Comparison of ENCODE assay signal across 8 cellular contexts in genomic region chr18:40159141-40160017, GRCh38.
DNase-seq lines count a peak whose midpoint lies in the region; ATAC-seq and TF ChIP-seq lines count a peak whose summit lies in the region.

No MANE protein-coding gene starts in this region.

- intact Hi-C loops in prostate gland (cut with DNase I): no loop called here

- peaks cover 1% of the 10 kb centered on the region for H3K27me3 Mint-ChIP-seq in endothelial cell (ENCODE audit: unreplicated experiment)
- H3K27me3 Mint-ChIP-seq in activated CD8-positive, alpha-beta T cell treated with anti-CD3 and anti-CD28 coated beads, Interleukin-2, amount 10 ng/mL, durations not matched to agents 7 days and 5 days (ENCODE audit: low read depth): no peaks in the 10 kb centered on the region
- no peaks in the 10 kb centered on the region for H3K27me3 Mint-ChIP-seq in T-helper 2 cell treated with Interferon-gamma antibody and Interleukin-4, amounts not matched to agents 5 μg/mL and 100 μg/mL, for 36 hours (ENCODE audit: low read depth)

- H3K27ac Mint-ChIP-seq in endothelial cell (ENCODE audit: unreplicated experiment): no peak overlapping the region
- H3K27ac Mint-ChIP-seq in activated CD8-positive, alpha-beta T cell treated with anti-CD3 and anti-CD28 coated beads, Interleukin-2, amount 10 ng/mL, durations not matched to agents 7 days and 5 days: no peak overlapping the region
- no peak overlapping the region for H3K27ac Mint-ChIP-seq in T-helper 2 cell treated with Interferon-gamma antibody and Interleukin-4, amounts not matched to agents 5 μg/mL and 100 μg/mL, for 36 hours

- H3K9me3 Mint-ChIP-seq in endothelial cell (ENCODE audit: unreplicated experiment): no peaks in the 10 kb centered on the region
- no peaks in the 10 kb centered on the region for H3K9me3 Mint-ChIP-seq in activated CD8-positive, alpha-beta T cell treated with anti-CD3 and anti-CD28 coated beads, Interleukin-2, amount 10 ng/mL, durations not matched to agents 7 days and 5 days (ENCODE audit: insufficient read depth)
- peaks cover 10% of the 10 kb centered on the region for H3K9me3 Mint-ChIP-seq in T-helper 2 cell treated with Interferon-gamma antibody and Interleukin-4, amounts not matched to agents 5 μg/mL and 100 μg/mL, for 36 hours

- TF ChIP-seq CTCF in 22Rv1 (IDR thresholded peaks at IDR 0.05): peak; percentile 84
- TF ChIP-seq CTCF in endothelial cell (IDR thresholded peaks at IDR 0.05; ENCODE audit: unreplicated experiment): peak; percentile 44
- TF ChIP-seq CTCF in prostate gland (IDR thresholded peaks at IDR 0.05): peak; percentile 20 to 47 (median 40)

- CTCF ChIA-PET in HEK293T (lab: Yijun Ruan, JAX): interaction anchor here (0.6 to 2.1 kb wide), 4 partner anchors 8 to 93 kb away, joined by 3 to 5 read pairs (median 4); no protein-coding TSS in a partner anchor
- CTCF ChIA-PET in activated CD8-positive, alpha-beta T cell treated with anti-CD3 and anti-CD28 coated beads, Interleukin-2, amount 10 ng/mL, durations not matched to agents 7 days and 5 days (lab: Charles Lee): no interaction called here

- DNase-seq in HEK293T (ENCODE audit: extremely low spot score): peak; percentile 58
- peak; percentile 94 for DNase-seq in NCI-H748 treated with DMSO at 0.1 percent for 48 hours (lab: John Stamatoyannopoulos, UW)
- DNase-seq in endothelial cell (ENCODE audit: low spot score): peak; percentile 5
- no peak for DNase-seq in prostate gland (ENCODE audit: low spot score)
- DNase-seq in activated CD8-positive, alpha-beta T cell treated with anti-CD3 and anti-CD28 coated beads, Interleukin-2, amount 10 ng/mL, durations not matched to agents 7 days and 5 days: no peak
- DNase-seq in T-helper 2 cell treated with Interferon-gamma antibody and Interleukin-4, amounts not matched to agents 5 μg/mL and 100 μg/mL, for 36 hours (ENCODE audit: low spot score): no peak

- no peak overlapping the region for H3K4me3 ChIP-seq in prostate gland

- H3K9me3 ChIP-seq in prostate gland: no peaks in the 10 kb centered on the region

- no peaks in the 10 kb centered on the region for H3K4me1 ChIP-seq in prostate gland (replicated peaks)

- no peak overlapping the region for H3K27ac ChIP-seq in 22Rv1
- H3K27ac ChIP-seq in prostate gland: no peak overlapping the region

- no peaks in the 10 kb centered on the region for H3K36me3 Mint-ChIP-seq in endothelial cell (ENCODE audit: low read depth, unreplicated experiment)
- no peaks in the 10 kb centered on the region for H3K36me3 Mint-ChIP-seq in activated CD8-positive, alpha-beta T cell treated with anti-CD3 and anti-CD28 coated beads, Interleukin-2, amount 10 ng/mL, durations not matched to agents 7 days and 5 days (ENCODE audit: low read depth)
- no peaks in the 10 kb centered on the region for H3K36me3 Mint-ChIP-seq in T-helper 2 cell treated with Interferon-gamma antibody and Interleukin-4, amounts not matched to agents 5 μg/mL and 100 μg/mL, for 36 hours (ENCODE audit: low read depth)

- WGBS in prostate gland: 11% methylated on average over 5 of the region's 5 CpGs

- no peaks in the 10 kb centered on the region for H3K36me3 ChIP-seq in prostate gland

- peaks cover 2% of the 10 kb centered on the region for H3K4me1 Mint-ChIP-seq in endothelial cell (ENCODE audit: unreplicated experiment)
- no peaks in the 10 kb centered on the region for H3K4me1 Mint-ChIP-seq in activated CD8-positive, alpha-beta T cell treated with anti-CD3 and anti-CD28 coated beads, Interleukin-2, amount 10 ng/mL, durations not matched to agents 7 days and 5 days (ENCODE audit: low read depth)
- no peaks in the 10 kb centered on the region for H3K4me1 Mint-ChIP-seq in T-helper 2 cell treated with Interferon-gamma antibody and Interleukin-4, amounts not matched to agents 5 μg/mL and 100 μg/mL, for 36 hours (ENCODE audit: low read depth)

- no peak for ATAC-seq in activated CD8-positive, alpha-beta T cell treated with anti-CD3 and anti-CD28 coated beads, Interleukin-2, amount 10 ng/mL, durations not matched to agents 7 days and 5 days
- no peak for ATAC-seq in GM21528 (IDR thresholded peaks at IDR 0.05; ENCODE audit: low FRiP score, unreplicated experiment)

- H3K4me3 Mint-ChIP-seq in endothelial cell (ENCODE audit: unreplicated experiment): no peak overlapping the region
- H3K4me3 Mint-ChIP-seq in activated CD8-positive, alpha-beta T cell treated with anti-CD3 and anti-CD28 coated beads, Interleukin-2, amount 10 ng/mL, durations not matched to agents 7 days and 5 days: no peak overlapping the region
- H3K4me3 Mint-ChIP-seq in T-helper 2 cell treated with Interferon-gamma antibody and Interleukin-4, amounts not matched to agents 5 μg/mL and 100 μg/mL, for 36 hours: no peak overlapping the region

- POLR2A ChIA-PET in HEK293T (lab: Yijun Ruan, JAX): no interaction called here
- POLR2A ChIA-PET in activated CD8-positive, alpha-beta T cell treated with anti-CD3 and anti-CD28 coated beads, Interleukin-2, amount 10 ng/mL, durations not matched to agents 7 days and 5 days (lab: Charles Lee): no interaction called here

- no peak for TF ChIP-seq POLR2A in prostate gland (IDR thresholded peaks at IDR 0.05)

- H3K27me3 ChIP-seq in prostate gland (replicated peaks; ENCODE audit: insufficient read depth): no peaks in the 10 kb centered on the region

TF ChIP-seq in HEK293T, 16 proteins besides CTCF, POLR2A, EP300 and RAD21:
- no peak for TF ChIP-seq HDGF (IDR thresholded peaks at IDR 0.05; ENCODE audit: borderline replicate concordance)

Comparison
In these comparisons a context has a peak if more than half of its experiments do, and no peak if none do; other contexts are left out.
1. DNase-seq: peak in HEK293T (single experiment), NCI-H748 treated with DMSO at 0.1 percent for 48 hours (single experiment) and endothelial cell (single experiment); none in prostate gland (single experiment), activated CD8-positive, alpha-beta T cell treated with anti-CD3 and anti-CD28 coated beads, Interleukin-2, amount 10 ng/mL, durations not matched to agents 7 days and 5 days (single experiment) and T-helper 2 cell treated with Interferon-gamma antibody and Interleukin-4, amounts not matched to agents 5 μg/mL and 100 μg/mL, for 36 hours (single experiment).
2. Peak in every context shown above with its lines, with median percentiles within 50 percentile points of each other: CTCF ChIP-seq.